In the genomic region with DNA sequence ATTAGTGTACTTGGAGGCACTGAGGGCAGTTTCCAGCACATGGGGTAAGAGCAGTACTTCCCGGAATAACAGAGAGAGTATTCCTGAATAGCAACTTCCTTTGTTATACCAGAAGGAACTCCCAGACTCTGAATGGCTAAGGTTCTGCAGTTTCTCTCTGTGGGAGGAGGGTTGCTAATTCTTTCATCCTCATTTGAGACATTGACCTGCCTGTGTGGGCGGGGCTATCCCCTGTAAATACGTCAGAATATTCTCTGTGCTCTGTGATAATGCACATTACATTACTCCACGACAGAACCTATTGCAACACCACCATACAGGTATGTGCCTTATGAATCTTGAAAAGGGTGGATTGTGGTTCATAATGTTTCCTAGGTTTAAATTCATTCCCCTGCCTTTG, we compare ENCODE assay signal across 26 cellular contexts. TPM values are rescaled to one million over a fixed set of nuclear protein-coding genes. Genes with fewer than 3 reads are reported as not detected.
DNase-seq lines count a peak whose midpoint lies in the region; ATAC-seq and TF ChIP-seq lines count a peak whose summit lies in the region.
"Had no signal": no experiment of that assay in that cellular context is flagged by ENCODE, and none has a peak within 500 bp of the region (broad histone marks: within the 10 kb centered on the region; RNA-seq: fewer than 3 reads in every experiment).

No MANE protein-coding gene starts in this region.

- H3K27me3 ChIP-seq in Peyer's patch: no peaks in the 10 kb centered on the region
- H3K27me3 ChIP-seq: heart right ventricle, ovary, sigmoid colon, tibial nerve had no signal

- in situ Hi-C loops in G401 (cut with HindIII; ENCODE audit: low sequenced_read_pairs): no loop called here

- ATAC-seq in GM19351 (IDR thresholded peaks at IDR 0.05; ENCODE audit: unreplicated experiment) (peak; percentile 50), HG02973 (IDR thresholded peaks at IDR 0.05; ENCODE audit: unreplicated experiment) (no peak)
- ATAC-seq: activated naive CD4-positive, alpha-beta T cell treated with anti-CD3 and anti-CD28 coated beads, Interleukin-2, amount 50 U/mL, for 72 hours; CD8-positive, alpha-beta T cell; heart right ventricle; naive thymus-derived CD8-positive, alpha-beta T cell had no signal

- no peak for TF ChIP-seq POLR2A in Peyer's patch (IDR thresholded peaks at IDR 0.05)

- H3K4me1 ChIP-seq in Peyer's patch: peaks cover 0 to 10% (median 0%) of the 10 kb centered on the region in 4 donors
- H3K4me1 ChIP-seq: sigmoid colon, tibial nerve had no signal

- TF ChIP-seq CTCF in Peyer's patch (IDR thresholded peaks at IDR 0.05): no peak

- no peak overlapping the region for H3K4me3 ChIP-seq in Peyer's patch
- H3K4me3 ChIP-seq: heart right ventricle, ovary, sigmoid colon, tibial nerve had no signal

- H3K9me3 ChIP-seq in Peyer's patch: no peaks in the 10 kb centered on the region
- H3K9me3 ChIP-seq: heart right ventricle, ovary, sigmoid colon, tibial nerve had no signal

- peak overlapping the region in 2 of 4 donors; percentile 1 to 48 for H3K27ac ChIP-seq in Peyer's patch
- H3K27ac ChIP-seq: heart right ventricle, KMS-11, ovary, sigmoid colon, tibial nerve had no signal

- no peaks in the 10 kb centered on the region for H3K36me3 ChIP-seq in Peyer's patch
- H3K36me3 ChIP-seq: heart right ventricle, ovary, sigmoid colon, tibial nerve had no signal

- DNase-seq in ELF-1 (ENCODE audit: low read depth, low spot score) (peak; percentile 28), Peyer's patch (peak in 2 of 3 donors; percentile 57 to 82), left kidney (ENCODE audit: low read depth, low spot score) (peak; percentile 23), NCI-H1436 (lab: John Stamatoyannopoulos, UW) (no peak), G401 (ENCODE audit: low spot score) (no peak), T-helper 9 cell (no peak)
- DNase-seq: activated CD4-positive, alpha-beta T cell treated with anti-CD3 and anti-CD28 coated beads, Interleukin-2, amount 50 U/mL, for 4 hours; activated T-cell treated with anti-CD3 and anti-CD28 coated beads, Interleukin-2, amount 50 U/mL, for 24 hours; CD8-positive, alpha-beta T cell; DMS79 treated with DMSO at 0.1 percent for 48 hours; HCEC 1CT; heart right ventricle; islet precursor cell; naive thymus-derived CD8-positive, alpha-beta T cell; NCI-H1048; NCI-H2029; NCI-H510A treated with DMSO at 0.1 percent for 48 hours; ovary; SHP77 treated with DMSO at 0.1 percent for 48 hours; sigmoid colon; stimulated activated naive CD4-positive, alpha-beta T cell had no signal

RNA-seq across cellular contexts. Expression of gene SPINK2, which starts 52.7 kb away (rescaled TPM):
- total RNA-seq in Peyer's patch: not detected
- not detected in 2 replicates for total RNA-seq in G401 (2014; rRNA removed; shearing (Covaris generic))
- total RNA-seq: tibial nerve had no signal

Comparison
In these comparisons a context has a peak if more than half of its experiments do, and no peak if none do; other contexts are left out.
1. DNase-seq: peak in ELF-1 (single experiment), Peyer's patch (2 of 3) and left kidney (single experiment); none in NCI-H1436 (single experiment), G401 (single experiment) and T-helper 9 cell (single experiment).